28 cellular contexts compared by ENCODE assay signal in genomic region chr6:39772559-39773283, GRCh38. TPM values are rescaled to one million over a fixed set of nuclear protein-coding genes. Genes with fewer than 3 reads are reported as not detected.
A peak's percentile ranks its signal among the peaks of the same experiment; 100 is the strongest.
DNase-seq lines count a peak whose midpoint lies in the region; ATAC-seq and TF ChIP-seq lines count a peak whose summit lies in the region.
"Had no signal": no experiment of that assay in that cellular context is flagged by ENCODE, and none has a peak within 500 bp of the region (broad histone marks: within the 10 kb centered on the region; RNA-seq: fewer than 3 reads in every experiment).

No MANE protein-coding gene starts in this region.

- H3K36me3 ChIP-seq in GM23248 (ENCODE audit: low read depth) = no peaks in the 10 kb centered on the region
- H3K36me3 ChIP-seq in esophagus muscularis mucosa = no peaks in the 10 kb centered on the region
- H3K36me3 ChIP-seq in prostate gland = no peaks in the 10 kb centered on the region
- H3K36me3 ChIP-seq: neural progenitor cell had no signal

- no peaks in the 10 kb centered on the region for H3K9me2 ChIP-seq in GM23248 (ENCODE audit: insufficient read depth)

- WGBS in GM23248 (ENCODE audit: low coverage in 1 of 2, low lambda C conversion rate in 2 of 2, missing lambda C conversion rate in 2 of 2), 2 experiments = 8 to 12% methylated on average over 6 of the region's 6 CpGs
- WGBS in esophagus muscularis mucosa = 39% methylated on average over 6 of the region's 6 CpGs
- WGBS in prostate gland = 27% methylated on average over 6 of the region's 6 CpGs

- H3K4me3 ChIP-seq in AG04449 (ENCODE audit: low read depth, low read length) = no peak overlapping the region
- H3K4me3 ChIP-seq in GM23248 = no peak overlapping the region
- H3K4me3 ChIP-seq in esophagus muscularis mucosa = no peak overlapping the region
- no peak overlapping the region for H3K4me3 ChIP-seq in prostate gland
- H3K4me3 ChIP-seq: neural progenitor cell had no signal

- H4K20me1 ChIP-seq in GM23248 (ENCODE audit: insufficient read depth) = no peaks in the 10 kb centered on the region

- H2AFZ ChIP-seq in GM23248 = no peak overlapping the region
- H2AFZ ChIP-seq: neural progenitor cell had no signal

- no peaks in the 10 kb centered on the region for H3K79me2 ChIP-seq in GM23248 (ENCODE audit: insufficient read depth)

- H3K4me3 Mint-ChIP-seq in stimulated activated effector memory CD8-positive, alpha-beta T cell treated with anti-CD3 and anti-CD28 coated beads, Interleukin-12 subunit alpha, Interleukin-12 subunit beta, amount 100 ng/mL, for 72 hours = no peak overlapping the region
- H3K4me3 Mint-ChIP-seq: neural progenitor cell, type B pancreatic cell had no signal

- H3F3A ChIP-seq in GM23248 (ENCODE audit: insufficient read depth) = peaks cover 22% of the 10 kb centered on the region

- H3K27me3 ChIP-seq in GM23248 (replicated peaks; ENCODE audit: insufficient read depth) = peaks cover 16% of the 10 kb centered on the region
- no peaks in the 10 kb centered on the region for H3K27me3 ChIP-seq in esophagus muscularis mucosa
- H3K27me3 ChIP-seq in prostate gland (replicated peaks; ENCODE audit: insufficient read depth) = no peaks in the 10 kb centered on the region
- H3K27me3 ChIP-seq: neural progenitor cell had no signal

- H3K27ac Mint-ChIP-seq in stimulated activated effector memory CD8-positive, alpha-beta T cell treated with anti-CD3 and anti-CD28 coated beads, Interleukin-12 subunit alpha, Interleukin-12 subunit beta, amount 100 ng/mL, for 72 hours = no peak overlapping the region
- H3K27ac Mint-ChIP-seq: neural progenitor cell, progenitor cell of endocrine pancreas, type B pancreatic cell had no signal

- H3K9me3 ChIP-seq in GM23248 (ENCODE audit: low read depth) (no peaks in the 10 kb centered on the region), esophagus muscularis mucosa (no peaks in the 10 kb centered on the region), prostate gland (no peaks in the 10 kb centered on the region)

- H3K4me2 ChIP-seq in GM23248 (ENCODE audit: unreplicated experiment) = peak overlapping the region; percentile 35
- H3K4me2 ChIP-seq: neural progenitor cell had no signal

- POLR2A ChIA-PET in AG04449 (lab: Yijun Ruan, JAX) = no interaction called here

- CTCF ChIA-PET in AG04449 (lab: Yijun Ruan, JAX) = interaction anchor here (1.2 kb wide), 1 partner anchor 14 kb away, joined by 3 read pairs; no protein-coding TSS in a partner anchor

- H3K9ac ChIP-seq in GM23248 = no peak overlapping the region
- H3K9ac ChIP-seq: neural progenitor cell had no signal

- H3K27ac ChIP-seq in GM23248 = peak overlapping the region; percentile 46
- peak overlapping the region; percentile 78 to 84 (median 82) for H3K27ac ChIP-seq in esophagus muscularis mucosa (replicated peaks in 1 of 4)
- peak overlapping the region; percentile 5 to 14 for H3K27ac ChIP-seq in prostate gland
- H3K27ac ChIP-seq: C4-2B, neural progenitor cell had no signal

- no peak for ATAC-seq in GM21515 (IDR thresholded peaks at IDR 0.05; ENCODE audit: unreplicated experiment)
- no peak for ATAC-seq in stimulated activated effector memory CD8-positive, alpha-beta T cell treated with anti-CD3 and anti-CD28 coated beads, Interleukin-12 subunit alpha, Interleukin-12 subunit beta, amount 100 ng/mL, for 72 hours
- ATAC-seq in HG03159 (IDR thresholded peaks at IDR 0.05; ENCODE audit: unreplicated experiment) = no peak
- ATAC-seq: Right ventricle myocardium inferior had no signal

- in situ Hi-C loops in GM23248 (cut with MboI) = no loop called here

- no peaks in the 10 kb centered on the region for H3K9me3 Mint-ChIP-seq in stimulated activated effector memory CD8-positive, alpha-beta T cell treated with anti-CD3 and anti-CD28 coated beads, Interleukin-12 subunit alpha, Interleukin-12 subunit beta, amount 100 ng/mL, for 72 hours
- H3K9me3 Mint-ChIP-seq: neural progenitor cell, type B pancreatic cell had no signal

- H3K4me1 Mint-ChIP-seq in stimulated activated effector memory CD8-positive, alpha-beta T cell treated with anti-CD3 and anti-CD28 coated beads, Interleukin-12 subunit alpha, Interleukin-12 subunit beta, amount 100 ng/mL, for 72 hours = no peaks in the 10 kb centered on the region

- DNase-seq in AG04449 (ENCODE audit: low read depth, low spot score) = peak; percentile 38
- peak; percentile 84 for DNase-seq in GM23248
- DNase-seq in esophagus muscularis mucosa (ENCODE audit: extremely low spot score) = peak; percentile 89
- DNase-seq in prostate gland (ENCODE audit: low spot score) = peak; percentile 10
- no peak for DNase-seq in stimulated activated effector memory CD8-positive, alpha-beta T cell treated with anti-CD3 and anti-CD28 coated beads, Interleukin-12 subunit alpha, Interleukin-12 subunit beta, amount 100 ng/mL, for 72 hours (ENCODE audit: low spot score in 2 of 2)
- DNase-seq in stimulated activated CD4-positive, alpha-beta T cell treated with anti-CD3 and anti-CD28 coated beads, Interleukin-12 subunit alpha, Interleukin-12 subunit beta, amount 100 ng/mL, for 4 hours = no peak
- DNase-seq: 8988T; activated CD4-positive, alpha-beta T cell treated with anti-CD3 and anti-CD28 coated beads, Interleukin-2, amount 50 U/mL, for 48 hours; activated CD4-positive, CD25-positive, alpha-beta regulatory T cell; activated CD8-positive, alpha-beta memory T cell treated with anti-CD3 and anti-CD28 coated beads, Interleukin-2, amount 50 U/mL, for 48 hours; activated effector memory CD4-positive, alpha-beta T cell treated with anti-CD3 and anti-CD28 coated beads, Interleukin-2, amount 50 U/mL, for 16 hours; Calu3; Kasumi-1; NCI-H1048; NCI-H1930; NCI-H226; OCI-M1; small intestine; stimulated activated CD4-positive, alpha-beta T cell treated with anti-CD3 and anti-CD28 coated beads, Interleukin-2, amount 100 ng/mL, for 48 hours; stimulated activated naive CD4-positive, alpha-beta T cell; T1000 had no signal

- peaks cover 11% of the 10 kb centered on the region; the same call in 1 of the 2 replicates for H3K4me1 ChIP-seq in GM23248 (ENCODE audit: insufficient read depth)
- peaks cover 4 to 54% (median 51%) of the 10 kb centered on the region in 4 donors for H3K4me1 ChIP-seq in esophagus muscularis mucosa
- H3K4me1 ChIP-seq in prostate gland (replicated peaks) = no peaks in the 10 kb centered on the region

- TF ChIP-seq CTCF in AG04449 (IDR thresholded peaks at IDR 0.05; ENCODE audit: insufficient read depth, low read length, missing control alignments) (no peak), esophagus muscularis mucosa (IDR thresholded peaks at IDR 0.05) (no peak), prostate gland (IDR thresholded peaks at IDR 0.05) (no peak)

- TF ChIP-seq POLR2A in esophagus muscularis mucosa (IDR thresholded peaks at IDR 0.05; ENCODE audit: low read depth) = no peak
- no peak for TF ChIP-seq POLR2A in prostate gland (IDR thresholded peaks at IDR 0.05)

- peak; percentile 53 for TF ChIP-seq EP300 in esophagus muscularis mucosa (IDR thresholded peaks at IDR 0.05)

- no peaks in the 10 kb centered on the region for H3K36me3 Mint-ChIP-seq in stimulated activated effector memory CD8-positive, alpha-beta T cell treated with anti-CD3 and anti-CD28 coated beads, Interleukin-12 subunit alpha, Interleukin-12 subunit beta, amount 100 ng/mL, for 72 hours
- H3K36me3 Mint-ChIP-seq: neural progenitor cell, type B pancreatic cell had no signal

- intact Hi-C loops in esophagus muscularis mucosa (cut with DNase I) (no loop called here), prostate gland (cut with DNase I) (no loop called here)

RNA-seq across cellular contexts. Expression of gene DAAM2, which starts 19.5 kb away (rescaled TPM):
- 5.1 and 5.6 TPM in 2 replicates for total RNA-seq in GM23248 (2014; rRNA removed; shearing (Covaris generic))
- polyA plus RNA-seq in GM23248 (2016; fragmentation: Nextera tagmentation; extraction: Ambion mirVana) = 1.8 and 2.0 TPM in 2 replicates
- 100 to 1,000 TPM; 221 to 446 (median 392) TPM for total RNA-seq in esophagus muscularis mucosa
- 10 to 100 TPM in 1 of 2 donors, 1 to 10 TPM in 1; 4.7 to 41.3 TPM for total RNA-seq in prostate gland
- total RNA-seq: Calu3 had no signal

RNA-seq across cellular contexts. Expression of gene KIF6, which starts 47.5 kb away (rescaled TPM):
- total RNA-seq in GM23248 (2014; rRNA removed; shearing (Covaris generic)) = 0.22 and 0.51 TPM in 2 replicates
- 0.87 and 0.91 TPM in 2 replicates for polyA plus RNA-seq in GM23248 (2016; fragmentation: Nextera tagmentation; extraction: Ambion mirVana)
- total RNA-seq in esophagus muscularis mucosa = 1 to 10 TPM in 3 of 4 donors, under 1 TPM in 1; 0.83 to 2.6 (median 1.1) TPM
- total RNA-seq in prostate gland = under 1 TPM; 0.09 to 0.97 TPM

Comparison
In these comparisons a context has a peak if more than half of its experiments do, and no peak if none do; other contexts are left out.
1. DNase-seq: peak in AG04449 (single experiment), GM23248 (single experiment), esophagus muscularis mucosa (single experiment) and prostate gland (single experiment); none in stimulated activated effector memory CD8-positive, alpha-beta T cell treated with anti-CD3 and anti-CD28 coated beads, Interleukin-12 subunit alpha, Interleukin-12 subunit beta, amount 100 ng/mL, for 72 hours (0 of 2) and stimulated activated CD4-positive, alpha-beta T cell treated with anti-CD3 and anti-CD28 coated beads, Interleukin-12 subunit alpha, Interleukin-12 subunit beta, amount 100 ng/mL, for 4 hours (single experiment).
2. H3K27ac ChIP-seq: peak in every context shown above with its lines; median percentile 82 in esophagus muscularis mucosa; 46 in GM23248; 10 in prostate gland.
3. RNA of gene DAAM2, which starts 19.5 kb away (total RNA-seq): 221 to 446 TPM in esophagus muscularis mucosa; 4.7 to 41.3 TPM in prostate gland and 5.1 to 5.6 TPM in GM23248; every median in the first group is over 4 times any median in the second.